Comparison of ENCODE assay signal across 1 cellular context in genomic region chr10:3136336-3136735, GRCh38.
TF ChIP-seq lines count a peak whose summit lies in the region.

No MANE protein-coding gene starts in this region.

TF ChIP-seq in IMR-90, 13 proteins besides CTCF, POLR2A, EP300 and RAD21 (continued from another document):
- no peak for TF ChIP-seq CEBPB (IDR thresholded peaks at IDR 0.05; ENCODE audit: low read depth, low read length)
